ENCODE assay signal across 9 cellular contexts in genomic region chr7:158811894-158812293, GRCh38. TPM values are rescaled to one million over a fixed set of nuclear protein-coding genes. Genes with fewer than 3 reads are reported as not detected.
DNase-seq lines count a peak whose midpoint lies in the region; ATAC-seq and TF ChIP-seq lines count a peak whose summit lies in the region.
"Had no signal": no experiment of that assay in that cellular context is flagged by ENCODE, and none has a peak within 500 bp of the region (broad histone marks: within the 10 kb centered on the region; RNA-seq: fewer than 3 reads in every experiment).

No MANE protein-coding gene starts in this region.

- H3K27ac Mint-ChIP-seq in neural crest cell (ENCODE audit: unreplicated experiment) = peak overlapping the region; percentile 21

- H3K36me3 ChIP-seq in effector memory CD4-positive, alpha-beta T cell (ENCODE audit: control insufficient read depth, insufficient read depth, low read length) = peaks cover 11% of the 10 kb centered on the region
- no peaks in the 10 kb centered on the region for H3K36me3 ChIP-seq in aorta (ENCODE audit: control insufficient read depth in 1 of 2, insufficient read depth in 2 of 2, low read length in 1 of 2)

- peak overlapping the region; percentile 27 for H3K4me3 ChIP-seq in effector memory CD4-positive, alpha-beta T cell (ENCODE audit: insufficient read depth, low read depth, low read length, poor library complexity, severe bottlenecking)
- no peak overlapping the region for H3K4me3 ChIP-seq in aorta (ENCODE audit: low read length in 2 of 2)

- no peaks in the 10 kb centered on the region for H3K27me3 ChIP-seq in effector memory CD4-positive, alpha-beta T cell (replicated peaks; ENCODE audit: control insufficient read depth, insufficient read depth, low read length, poor library complexity, severe bottlenecking)
- no peaks in the 10 kb centered on the region for H3K27me3 ChIP-seq in aorta (ENCODE audit: control insufficient read depth in 1 of 2, insufficient read depth in 2 of 2, low read length in 1 of 2)

- DNase-seq in stimulated activated CD4-positive, alpha-beta T cell treated with anti-CD3 and anti-CD28 coated beads, Interleukin-15, amount 100 ng/mL, for 24 hours = peak; percentile 6
- DNase-seq in stimulated activated CD4-positive, alpha-beta T cell treated with anti-CD3 and anti-CD28 coated beads, Interleukin-12 subunit alpha, Interleukin-12 subunit beta, amount 100 ng/mL, for 4 hours = no peak
- no peak for DNase-seq in effector memory CD4-positive, alpha-beta T cell
- DNase-seq in neural crest cell (ENCODE audit: low read depth, low spot score) = no peak
- no peak for DNase-seq in aorta
- DNase-seq in NCI-H128 (lab: John Stamatoyannopoulos, UW; ENCODE audit: unreplicated experiment) = no peak
- DNase-seq in NCI-H2107 treated with DMSO at 0.1 percent for 48 hours (lab: John Stamatoyannopoulos, UW; ENCODE audit: unreplicated experiment) = no peak

- no peaks in the 10 kb centered on the region for H3K36me3 Mint-ChIP-seq in neural crest cell (ENCODE audit: low read depth)

- H3K4me1 Mint-ChIP-seq in neural crest cell = peaks cover 23% of the 10 kb centered on the region

- peak overlapping the region; percentile 71 for H3K27ac ChIP-seq in effector memory CD4-positive, alpha-beta T cell (ENCODE audit: insufficient read depth, low read length, poor library complexity, severe bottlenecking)
- H3K27ac ChIP-seq in aorta (ENCODE audit: low read depth in 1 of 2, low read length in 2 of 2) = peak overlapping the region; percentile 62 to 96

- H3K4me3 Mint-ChIP-seq in neural crest cell = no peak overlapping the region

- no peak for TF ChIP-seq CTCF in neural crest cell (conservative IDR thresholded peaks at IDR 0.05)

- H3K9me3 ChIP-seq in effector memory CD4-positive, alpha-beta T cell (ENCODE audit: control insufficient read depth, low read length) = no peaks in the 10 kb centered on the region
- H3K9me3 ChIP-seq in aorta (ENCODE audit: control insufficient read depth, low read length) = no peaks in the 10 kb centered on the region

- intact Hi-C loops in aorta (cut with DNase I) = no loop called here

- H3K9me3 Mint-ChIP-seq in neural crest cell = no peaks in the 10 kb centered on the region
- H3K9me3 Mint-ChIP-seq: IgD-negative memory B cell had no signal

- WGBS in aorta, 2 donors = 33 to 38% methylated on average over 5 of the region's 5 CpGs

- H3K4me1 ChIP-seq in effector memory CD4-positive, alpha-beta T cell (ENCODE audit: control insufficient read depth, insufficient read depth, low read length, poor library complexity, severe bottlenecking) = peaks cover 60% of the 10 kb centered on the region
- peaks cover under 1 to 3% of the 10 kb centered on the region in 2 donors for H3K4me1 ChIP-seq in aorta (ENCODE audit: control insufficient read depth in 1 of 2, insufficient read depth in 2 of 2, low read length in 2 of 2)

- no peaks in the 10 kb centered on the region for H3K27me3 Mint-ChIP-seq in neural crest cell (ENCODE audit: low read depth)
- H3K27me3 Mint-ChIP-seq: IgD-negative memory B cell had no signal

- peak; percentile 67 for ATAC-seq in aorta (ENCODE audit: low FRiP score)
- no peak for ATAC-seq in GM19023 (IDR thresholded peaks at IDR 0.05; ENCODE audit: unreplicated experiment)

RNA-seq across cellular contexts. Expression of gene ESYT2, which starts 17.4 kb away (rescaled TPM):
- total RNA-seq in neural crest cell (21.1 and 23.3 TPM in 2 replicates), aorta (100 to 1,000 TPM; 146 to 172 TPM)
- polyA plus RNA-seq in aorta = 10 to 100 TPM; 30.6 to 69.1 TPM

RNA-seq across cellular contexts. Expression of gene DYNC2I1, which starts 44.5 kb away (rescaled TPM):
- total RNA-seq in neural crest cell (27.3 and 27.8 TPM in 2 replicates), aorta (10 to 100 TPM; 24.7 to 36.5 TPM)
- polyA plus RNA-seq in aorta = 10 to 100 TPM; 17.1 to 19.5 TPM
